Comparison of ENCODE assay signal across 10 cellular contexts in the genomic region with DNA sequence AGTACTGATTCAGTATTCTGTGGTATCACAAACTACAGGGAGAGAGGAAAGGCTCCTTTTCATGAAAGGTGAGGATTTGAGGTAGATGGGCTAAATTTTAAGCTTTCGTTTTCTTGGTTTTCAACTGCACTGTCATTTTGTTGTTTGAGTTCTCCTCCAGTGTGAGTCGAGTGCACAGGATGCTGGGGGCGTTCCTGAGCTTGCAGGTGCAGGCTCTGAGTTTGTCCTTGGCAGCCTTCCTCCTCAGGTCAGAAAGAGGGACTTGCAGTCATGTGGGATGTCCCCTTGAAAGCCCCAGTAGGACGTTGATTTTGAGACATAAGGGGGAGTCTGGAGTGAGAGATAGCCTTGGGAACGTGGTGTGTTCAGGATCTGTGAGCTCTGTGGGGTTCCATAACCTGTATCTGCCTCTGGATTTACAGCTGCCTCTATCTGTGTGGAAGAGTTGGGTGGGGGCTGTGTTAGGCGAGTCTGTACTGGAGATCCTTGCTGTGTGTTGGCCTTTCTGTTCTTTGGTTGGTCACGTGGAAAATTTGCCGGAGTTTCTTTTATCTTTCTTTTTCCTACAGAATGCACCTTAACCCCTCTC. TPM values are rescaled to one million over a fixed set of nuclear protein-coding genes. Genes with fewer than 3 reads are reported as not detected.
A peak's percentile ranks its signal among the peaks of the same experiment; 100 is the strongest.
DNase-seq lines count a peak whose midpoint lies in the region; ATAC-seq and TF ChIP-seq lines count a peak whose summit lies in the region.
"Had no signal": no experiment of that assay in that cellular context is flagged by ENCODE, and none has a peak within 500 bp of the region (broad histone marks: within the 10 kb centered on the region; RNA-seq: fewer than 3 reads in every experiment).

No MANE protein-coding gene starts in this region.

- TF ChIP-seq EP300 in SK-N-SH (IDR thresholded peaks at IDR 0.05; ENCODE audit: borderline replicate concordance in 1 of 2, low read depth in 1 of 2, low read length in 1 of 2), result no peak

- H3K36me3 Mint-ChIP-seq in CD8-positive, alpha-beta T cell, result peaks cover 29% of the 10 kb centered on the region
- H3K36me3 Mint-ChIP-seq in T-cell (peaks cover 24% of the 10 kb centered on the region), glutamatergic neuron (ENCODE audit: unreplicated experiment) (no peaks in the 10 kb centered on the region), endothelial cell (ENCODE audit: low read depth, unreplicated experiment) (peaks cover 22% of the 10 kb centered on the region)

- no peak for TF ChIP-seq CTCF in CD8-positive, alpha-beta T cell (IDR thresholded peaks at IDR 0.05)
- TF ChIP-seq CTCF in glutamatergic neuron (IDR thresholded peaks at IDR 0.05; ENCODE audit: partially characterized antibody, unreplicated experiment) (no peak), endothelial cell (IDR thresholded peaks at IDR 0.05; ENCODE audit: unreplicated experiment) (no peak), SK-N-SH (IDR thresholded peaks at IDR 0.05) (no peak)

- CTCF ChIA-PET in CD8-positive, alpha-beta T cell (lab: Charles Lee), result interaction anchor here (1.3 to 1.5 kb wide), 3 partner anchors 11 to 101 kb away, joined by 4 to 5 read pairs (median 4); no protein-coding TSS in a partner anchor
- CTCF ChIA-PET in T-cell (lab: Charles Lee), result interaction anchor here in 1 of 2 donors (0.5 to 0.8 kb wide), 5 partner anchors 24 to 1104 kb away, joined by 3 to 5 read pairs (median 3); no protein-coding TSS in a partner anchor
- CTCF ChIA-PET in SK-N-SH (lab: Yijun Ruan, JAX), result interaction anchor here (1.0 to 1.6 kb wide), 3 partner anchors 22 to 765 kb away, joined by 3 to 5 read pairs (median 4); no protein-coding TSS in a partner anchor

- H3K36me3 ChIP-seq in CD8-positive, alpha-beta T cell (ENCODE audit: insufficient read depth, low read length), result no peaks in the 10 kb centered on the region
- H3K36me3 ChIP-seq in SK-N-SH (replicated peaks in 1 of 2; ENCODE audit: control insufficient read depth in 1 of 2, insufficient read depth in 2 of 2, low read length in 1 of 2), result peaks cover 23 to 47% of the 10 kb centered on the region in 2 experiments

- no peaks in the 10 kb centered on the region for H3K27me3 ChIP-seq in CD8-positive, alpha-beta T cell (ENCODE audit: insufficient read depth, low read length)
- no peaks in the 10 kb centered on the region for H3K27me3 ChIP-seq in SK-N-SH (ENCODE audit: insufficient read depth)
- H3K27me3 ChIP-seq: thyroid gland had no signal

- H3K9me3 Mint-ChIP-seq in CD8-positive, alpha-beta T cell, result no peaks in the 10 kb centered on the region
- H3K9me3 Mint-ChIP-seq in T-cell (no peaks in the 10 kb centered on the region), glutamatergic neuron (ENCODE audit: unreplicated experiment) (peaks cover 5% of the 10 kb centered on the region), endothelial cell (ENCODE audit: unreplicated experiment) (no peaks in the 10 kb centered on the region)

- TF ChIP-seq RAD21 in SK-N-SH (IDR thresholded peaks at IDR 0.05; ENCODE audit: low read length), result no peak

- peak overlapping the region; percentile 18 for H3K4me3 ChIP-seq in CD8-positive, alpha-beta T cell (ENCODE audit: low read depth, low read length)
- no peak overlapping the region for H3K4me3 ChIP-seq in SK-N-SH (ENCODE audit: low read depth in 2 of 2, low read length in 1 of 2)
- H3K4me3 ChIP-seq: thyroid gland had no signal

- H3K4me1 Mint-ChIP-seq in CD8-positive, alpha-beta T cell (ENCODE audit: low read depth), result peaks cover 32% of the 10 kb centered on the region
- H3K4me1 Mint-ChIP-seq in T-cell, result peaks cover 33 to 40% (median 33%) of the 10 kb centered on the region in 3 donors
- H3K4me1 Mint-ChIP-seq in glutamatergic neuron (ENCODE audit: low read depth, unreplicated experiment), result peaks cover 28% of the 10 kb centered on the region
- peaks cover 15% of the 10 kb centered on the region for H3K4me1 Mint-ChIP-seq in endothelial cell (ENCODE audit: unreplicated experiment)

- no peaks in the 10 kb centered on the region for H3K27me3 Mint-ChIP-seq in CD8-positive, alpha-beta T cell (ENCODE audit: low read depth)
- H3K27me3 Mint-ChIP-seq in T-cell, result no peaks in the 10 kb centered on the region
- H3K27me3 Mint-ChIP-seq in glutamatergic neuron (ENCODE audit: unreplicated experiment), result no peaks in the 10 kb centered on the region
- no peaks in the 10 kb centered on the region for H3K27me3 Mint-ChIP-seq in endothelial cell (ENCODE audit: unreplicated experiment)

- H2AFZ ChIP-seq in SK-N-SH (ENCODE audit: low read depth), result no peak overlapping the region

- 89% methylated on average over 8 of the region's 8 CpGs for WGBS in SK-N-SH (ENCODE audit: low lambda C conversion rate)

- H4K20me1 ChIP-seq in SK-N-SH (ENCODE audit: insufficient read depth), result 0 out of 2 replicates have a peak, but pooled peaks cover 4% of the 10 kb centered on the region

- H3K79me2 ChIP-seq in SK-N-SH (ENCODE audit: insufficient read depth), result peaks cover 20% of the 10 kb centered on the region; the same call in 1 of the 2 replicates

- no peak overlapping the region for H3K4me2 ChIP-seq in SK-N-SH

- H3F3A ChIP-seq in SK-N-SH (replicated peaks; ENCODE audit: insufficient read depth), result no peaks in the 10 kb centered on the region

- intact Hi-C loops in CD8-positive, alpha-beta T cell (cut with DNase I, micrococcal nuclease), result no loop called here

- H3K9me3 ChIP-seq in CD8-positive, alpha-beta T cell (ENCODE audit: low read length), result no peaks in the 10 kb centered on the region
- no peaks in the 10 kb centered on the region for H3K9me3 ChIP-seq in SK-N-SH
- H3K9me3 ChIP-seq: thyroid gland had no signal

- POLR2A ChIA-PET in CD8-positive, alpha-beta T cell (lab: Charles Lee), result interaction anchor here (1.0 to 1.1 kb wide), 2 partner anchors 11 to 76 kb away, joined by 3 to 4 read pairs; no protein-coding TSS in a partner anchor
- POLR2A ChIA-PET in T-cell (lab: Charles Lee), result no interaction called here
- POLR2A ChIA-PET in SK-N-SH (lab: Yijun Ruan, JAX), result no interaction called here

- peaks cover 24% of the 10 kb centered on the region for H3K4me1 ChIP-seq in CD8-positive, alpha-beta T cell (ENCODE audit: insufficient read depth, low read length)
- H3K4me1 ChIP-seq in SK-N-SH (ENCODE audit: control insufficient read depth in 1 of 2, insufficient read depth in 2 of 2, low read depth in 1 of 2, low read length in 1 of 2), result peaks cover 0 to 7% of the 10 kb centered on the region in 2 experiments; a peak in 1 of 4 replicates

- H3K9me2 ChIP-seq in SK-N-SH, result no peaks in the 10 kb centered on the region

- H3K4me3 Mint-ChIP-seq in CD8-positive, alpha-beta T cell, result peak overlapping the region; percentile 68
- H3K4me3 Mint-ChIP-seq in T-cell (peak overlapping the region; percentile 29 to 64 (median 48)), glutamatergic neuron (ENCODE audit: unreplicated experiment) (peak overlapping the region; percentile 59), endothelial cell (ENCODE audit: unreplicated experiment) (no peak overlapping the region)

- H3K9ac ChIP-seq in SK-N-SH, result no peak overlapping the region

- DNase-seq in CD8-positive, alpha-beta T cell, result peak in 2 of 7 experiments; percentile 12 to 54
- DNase-seq in T-cell (peak in 22 of 34 experiments; percentile 4 to 44 (median 21)), glutamatergic neuron (no peak), endothelial cell (ENCODE audit: low spot score) (no peak), hypothalamus (lab: John Stamatoyannopoulos, UW) (no peak), SK-N-SH (no peak), T-helper 9 cell (no peak)
- DNase-seq: thyroid gland had no signal

- H3K27ac Mint-ChIP-seq in CD8-positive, alpha-beta T cell, result peak overlapping the region; percentile 92
- H3K27ac Mint-ChIP-seq in T-cell, result peak overlapping the region; percentile 77 to 93
- peak overlapping the region; percentile 54 for H3K27ac Mint-ChIP-seq in glutamatergic neuron (ENCODE audit: unreplicated experiment)
- no peak overlapping the region for H3K27ac Mint-ChIP-seq in endothelial cell (ENCODE audit: unreplicated experiment)

- ATAC-seq in CD8-positive, alpha-beta T cell, result peak; percentile 83
- ATAC-seq in GM19395 (IDR thresholded peaks at IDR 0.05; ENCODE audit: unreplicated experiment) (peak; percentile 68), T-cell (replicated peaks in 1 of 4) (peak; percentile 76 to 88 (median 80))
- ATAC-seq: Panc1 had no signal

- H3K27ac ChIP-seq in CD8-positive, alpha-beta T cell (ENCODE audit: low read depth, low read length), result peak overlapping the region; percentile 33
- H3K27ac ChIP-seq in SK-N-SH (ENCODE audit: low read depth in 2 of 2, low read length in 1 of 2), result no peak overlapping the region
- H3K27ac ChIP-seq: thyroid gland had no signal

TF ChIP-seq in SK-N-SH, 30 proteins besides CTCF, POLR2A, EP300 and RAD21 (continues in another document):
- TF ChIP-seq, protein P1, sequence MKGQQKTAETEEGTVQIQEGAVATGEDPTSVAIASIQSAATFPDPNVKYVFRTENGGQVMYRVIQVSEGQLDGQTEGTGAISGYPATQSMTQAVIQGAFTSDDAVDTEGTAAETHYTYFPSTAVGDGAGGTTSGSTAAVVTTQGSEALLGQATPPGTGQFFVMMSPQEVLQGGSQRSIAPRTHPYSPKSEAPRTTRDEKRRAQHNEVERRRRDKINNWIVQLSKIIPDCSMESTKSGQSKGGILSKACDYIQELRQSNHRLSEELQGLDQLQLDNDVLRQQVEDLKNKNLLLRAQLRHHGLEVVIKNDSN (IDR thresholded peaks at IDR 0.05; ENCODE audit: borderline replicate concordance, low read depth), result no peak
- TF ChIP-seq NFIC (IDR thresholded peaks at IDR 0.05; ENCODE audit: borderline replicate concordance), result no peak

RNA-seq across cellular contexts. Expression of a gene that starts 33.7 kb away (rescaled TPM):
- 10 to 100 TPM; 14.2 to 17.9 TPM for total RNA-seq in CD8-positive, alpha-beta T cell
- total RNA-seq in T-cell (10 to 100 TPM; 30.6 to 58.2 (median 56.1) TPM), glutamatergic neuron (ENCODE audit: unreplicated experiment) (310 TPM), endothelial cell (ENCODE audit: unreplicated experiment) (119 TPM)
- polyA plus RNA-seq in SK-N-SH (2012; rRNA removed), result 34.9 and 51.0 TPM in 2 replicates
- polyA plus RNA-seq in SK-N-SH (2012; cell fraction: cytosol; rRNA removed), result 54.8 and 55.1 TPM in 2 replicates
- 34.9 and 41.5 TPM in 2 replicates for polyA plus RNA-seq in SK-N-SH (2012; cell fraction: nucleus; rRNA removed)

RNA-seq across cellular contexts. Expression of a gene that starts 34.0 kb away (rescaled TPM):
- 1 to 10 TPM; 6.9 to 8.1 TPM for total RNA-seq in CD8-positive, alpha-beta T cell
- total RNA-seq in T-cell, result 10 to 100 TPM; 22.1 to 44.9 (median 38.7) TPM
- total RNA-seq in glutamatergic neuron (ENCODE audit: unreplicated experiment), result 96.2 TPM
- 25.0 TPM for total RNA-seq in endothelial cell (ENCODE audit: unreplicated experiment)
- 34.8 and 53.5 TPM in 2 replicates for polyA plus RNA-seq in SK-N-SH (2012; rRNA removed)
- 46.3 and 53.9 TPM in 2 replicates for polyA plus RNA-seq in SK-N-SH (2012; cell fraction: cytosol; rRNA removed)
- polyA plus RNA-seq in SK-N-SH (2012; cell fraction: nucleus; rRNA removed), result 55.0 and 60.5 TPM in 2 replicates

Comparison
In these comparisons a context has a peak if more than half of its experiments do, and no peak if none do; other contexts are left out.
1. DNase-seq: peak in T-cell (22 of 34); none in glutamatergic neuron (single experiment), endothelial cell (single experiment), hypothalamus (0 of 51), SK-N-SH (single experiment) and T-helper 9 cell (single experiment).
2. Peak in every context shown above with its lines, with median percentiles within 50 percentile points of each other: ATAC-seq.